In the genomic region with DNA sequence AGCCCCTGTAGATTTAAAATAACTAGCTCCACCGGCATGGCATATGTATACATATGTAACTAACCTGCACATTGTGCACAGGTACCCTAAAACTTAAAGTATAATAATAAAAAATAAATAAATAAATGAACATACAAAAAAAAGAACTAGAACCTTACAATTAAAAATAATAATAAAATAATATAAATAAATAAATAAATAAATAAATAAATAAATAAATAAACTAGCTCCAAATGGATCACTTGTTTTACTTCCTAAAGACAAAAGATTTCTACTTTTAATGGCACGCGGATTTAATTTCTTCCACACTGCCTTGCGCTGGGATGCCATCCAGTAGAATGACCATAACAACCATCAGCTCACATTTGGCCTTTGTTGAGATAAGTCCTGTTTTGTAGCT, we compare ENCODE assay signal across 3 cellular contexts.
"Had no signal": no experiment of that assay in that cellular context is flagged by ENCODE, and none has a peak within 500 bp of the region (broad histone marks: within the 10 kb centered on the region; RNA-seq: fewer than 3 reads in every experiment).

No MANE protein-coding gene starts in this region.

- H3K4me3 ChIP-seq: GM12878 had no signal

- DNase-seq: GDM1, GF-D8 had no signal

- ATAC-seq: GM12878 had no signal
